1 cellular context compared by ENCODE assay signal in genomic region chr1:23800396-23801337, GRCh38.
TF ChIP-seq lines count a peak whose summit lies in the region.

Gene GALE (minus strand): TSS chr1:23800754. CDS start chr1:23799007, 1,747 bp downstream.

TF ChIP-seq in HepG2, 621 proteins besides CTCF, POLR2A, EP300 and RAD21 (continued from another document and continues in another):
- peak in 1 of 2 experiments; percentile 26; a peak in 2 of 4 replicates for TF ChIP-seq HMGXB4 (CRISPR knock-in tag; IDR thresholded peaks at IDR 0.05; ENCODE audit: borderline replicate concordance in 1 of 2, low read depth in 1 of 2)
- TF ChIP-seq ATF3 (CRISPR knock-in tag; IDR thresholded peaks at IDR 0.05): no peak
- TF ChIP-seq ZBTB42 (CRISPR knock-in tag; IDR thresholded peaks at IDR 0.05): no peak
- TF ChIP-seq CAMTA2 (CRISPR knock-in tag; IDR thresholded peaks at IDR 0.05; ENCODE audit: borderline replicate concordance): no peak
- no peak for TF ChIP-seq ZC3H4 (CRISPR knock-in tag; IDR thresholded peaks at IDR 0.05; ENCODE audit: borderline replicate concordance)
- TF ChIP-seq, protein P1, sequence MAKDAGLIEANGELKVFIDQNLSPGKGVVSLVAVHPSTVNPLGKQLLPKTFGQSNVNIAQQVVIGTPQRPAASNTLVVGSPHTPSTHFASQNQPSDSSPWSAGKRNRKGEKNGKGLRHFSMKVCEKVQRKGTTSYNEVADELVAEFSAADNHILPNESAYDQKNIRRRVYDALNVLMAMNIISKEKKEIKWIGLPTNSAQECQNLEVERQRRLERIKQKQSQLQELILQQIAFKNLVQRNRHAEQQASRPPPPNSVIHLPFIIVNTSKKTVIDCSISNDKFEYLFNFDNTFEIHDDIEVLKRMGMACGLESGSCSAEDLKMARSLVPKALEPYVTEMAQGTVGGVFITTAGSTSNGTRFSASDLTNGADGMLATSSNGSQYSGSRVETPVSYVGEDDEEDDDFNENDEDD (CRISPR knock-in tag; IDR thresholded peaks at IDR 0.05; ENCODE audit: borderline replicate concordance): peak; percentile 84
- TF ChIP-seq, protein P2, sequence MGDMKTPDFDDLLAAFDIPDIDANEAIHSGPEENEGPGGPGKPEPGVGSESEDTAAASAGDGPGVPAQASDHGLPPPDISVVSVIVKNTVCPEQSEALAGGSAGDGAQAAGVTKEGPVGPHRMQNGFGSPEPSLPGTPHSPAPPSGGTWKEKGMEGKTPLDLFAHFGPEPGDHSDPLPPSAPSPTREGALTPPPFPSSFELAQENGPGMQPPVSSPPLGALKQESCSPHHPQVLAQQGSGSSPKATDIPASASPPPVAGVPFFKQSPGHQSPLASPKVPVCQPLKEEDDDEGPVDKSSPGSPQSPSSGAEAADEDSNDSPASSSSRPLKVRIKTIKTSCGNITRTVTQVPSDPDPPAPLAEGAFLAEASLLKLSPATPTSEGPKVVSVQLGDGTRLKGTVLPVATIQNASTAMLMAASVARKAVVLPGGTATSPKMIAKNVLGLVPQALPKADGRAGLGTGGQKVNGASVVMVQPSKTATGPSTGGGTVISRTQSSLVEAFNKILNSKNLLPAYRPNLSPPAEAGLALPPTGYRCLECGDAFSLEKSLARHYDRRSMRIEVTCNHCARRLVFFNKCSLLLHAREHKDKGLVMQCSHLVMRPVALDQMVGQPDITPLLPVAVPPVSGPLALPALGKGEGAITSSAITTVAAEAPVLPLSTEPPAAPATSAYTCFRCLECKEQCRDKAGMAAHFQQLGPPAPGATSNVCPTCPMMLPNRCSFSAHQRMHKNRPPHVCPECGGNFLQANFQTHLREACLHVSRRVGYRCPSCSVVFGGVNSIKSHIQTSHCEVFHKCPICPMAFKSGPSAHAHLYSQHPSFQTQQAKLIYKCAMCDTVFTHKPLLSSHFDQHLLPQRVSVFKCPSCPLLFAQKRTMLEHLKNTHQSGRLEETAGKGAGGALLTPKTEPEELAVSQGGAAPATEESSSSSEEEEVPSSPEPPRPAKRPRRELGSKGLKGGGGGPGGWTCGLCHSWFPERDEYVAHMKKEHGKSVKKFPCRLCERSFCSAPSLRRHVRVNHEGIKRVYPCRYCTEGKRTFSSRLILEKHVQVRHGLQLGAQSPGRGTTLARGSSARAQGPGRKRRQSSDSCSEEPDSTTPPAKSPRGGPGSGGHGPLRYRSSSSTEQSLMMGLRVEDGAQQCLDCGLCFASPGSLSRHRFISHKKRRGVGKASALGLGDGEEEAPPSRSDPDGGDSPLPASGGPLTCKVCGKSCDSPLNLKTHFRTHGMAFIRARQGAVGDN (CRISPR knock-in tag; IDR thresholded peaks at IDR 0.05): peak; percentile 71
- TF ChIP-seq MYC (CRISPR knock-in tag; IDR thresholded peaks at IDR 0.05; ENCODE audit: borderline replicate concordance): peak; percentile 72
- no peak for TF ChIP-seq LRRFIP1 (CRISPR knock-in tag; conservative IDR thresholded peaks at IDR 0.05)
- TF ChIP-seq CHD4 (IDR thresholded peaks at IDR 0.05; ENCODE audit: borderline replicate concordance, low read length): no peak
- no peak for TF ChIP-seq IKZF4 (CRISPR knock-in tag; IDR thresholded peaks at IDR 0.05; ENCODE audit: borderline replicate concordance, low read depth, not compliant biosample characterization)
- TF ChIP-seq NFKBIZ (CRISPR knock-in tag; IDR thresholded peaks at IDR 0.05): no peak
- TF ChIP-seq KDM2A (CRISPR knock-in tag; IDR thresholded peaks at IDR 0.05; ENCODE audit: borderline replicate concordance, low read depth): peak; percentile 98
- no peak for TF ChIP-seq ZNF432 (CRISPR knock-in tag; IDR thresholded peaks at IDR 0.05; ENCODE audit: borderline replicate concordance)
- TF ChIP-seq ZNF292 (CRISPR knock-in tag; IDR thresholded peaks at IDR 0.05; ENCODE audit: borderline replicate concordance, low read depth): no peak
- no peak for TF ChIP-seq NR1H2 (CRISPR knock-in tag; IDR thresholded peaks at IDR 0.05; ENCODE audit: borderline replicate concordance, low read depth)
- TF ChIP-seq ZNF710 (CRISPR knock-in tag; IDR thresholded peaks at IDR 0.05; ENCODE audit: borderline replicate concordance): no peak
- TF ChIP-seq PRDM4 (CRISPR knock-in tag; IDR thresholded peaks at IDR 0.05; ENCODE audit: borderline replicate concordance): no peak
- TF ChIP-seq, protein P3, sequence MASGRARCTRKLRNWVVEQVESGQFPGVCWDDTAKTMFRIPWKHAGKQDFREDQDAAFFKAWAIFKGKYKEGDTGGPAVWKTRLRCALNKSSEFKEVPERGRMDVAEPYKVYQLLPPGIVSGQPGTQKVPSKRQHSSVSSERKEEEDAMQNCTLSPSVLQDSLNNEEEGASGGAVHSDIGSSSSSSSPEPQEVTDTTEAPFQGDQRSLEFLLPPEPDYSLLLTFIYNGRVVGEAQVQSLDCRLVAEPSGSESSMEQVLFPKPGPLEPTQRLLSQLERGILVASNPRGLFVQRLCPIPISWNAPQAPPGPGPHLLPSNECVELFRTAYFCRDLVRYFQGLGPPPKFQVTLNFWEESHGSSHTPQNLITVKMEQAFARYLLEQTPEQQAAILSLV (CRISPR knock-in tag; IDR thresholded peaks at IDR 0.05; ENCODE audit: borderline replicate concordance): peak; percentile 21; the same call in 1 of the 2 replicates
- TF ChIP-seq MEIS2 (CRISPR knock-in tag; IDR thresholded peaks at IDR 0.05): no peak; the same call in 1 of the 2 replicates
- no peak for TF ChIP-seq SRSF1 (optimal IDR thresholded peaks at IDR 0.05; ENCODE audit: low read depth, low read length)
- no peak for TF ChIP-seq TCF12 (IDR thresholded peaks at IDR 0.05)
- TF ChIP-seq TCF12 (CRISPR knock-in tag; IDR thresholded peaks at IDR 0.05): 0 out of 2 replicates have a peak, but pooled peaks have one; percentile 15
- peak; percentile 72; the same call in 1 of the 2 replicates for TF ChIP-seq ZNF333 (CRISPR knock-in tag; IDR thresholded peaks at IDR 0.05; ENCODE audit: borderline replicate concordance)
- TF ChIP-seq JUNB (CRISPR knock-in tag; IDR thresholded peaks at IDR 0.05; ENCODE audit: borderline replicate concordance): no peak
- TF ChIP-seq RCOR2 (CRISPR knock-in tag; IDR thresholded peaks at IDR 0.05): no peak
- TF ChIP-seq ZZZ3 (CRISPR knock-in tag; IDR thresholded peaks at IDR 0.05; ENCODE audit: borderline replicate concordance): no peak
- peak; percentile 7; the same call in 1 of the 2 replicates for TF ChIP-seq BRF2 (CRISPR knock-in tag; IDR thresholded peaks at IDR 0.05)
- no peak for TF ChIP-seq ISX (CRISPR knock-in tag; conservative IDR thresholded peaks at IDR 0.05)
- TF ChIP-seq MLXIP (CRISPR knock-in tag; IDR thresholded peaks at IDR 0.05; ENCODE audit: borderline replicate concordance): no peak
- TF ChIP-seq HMGA1 (CRISPR knock-in tag; conservative IDR thresholded peaks at IDR 0.05): no peak
- TF ChIP-seq ZNF724P (CRISPR knock-in tag; IDR thresholded peaks at IDR 0.05; ENCODE audit: borderline replicate concordance): peak; percentile 30; the same call in 1 of the 2 replicates
- no peak for TF ChIP-seq ZNF10 (CRISPR knock-in tag; IDR thresholded peaks at IDR 0.05; ENCODE audit: borderline replicate concordance, low read depth)
- TF ChIP-seq KAT2B (IDR thresholded peaks at IDR 0.05; ENCODE audit: borderline replicate concordance, low read depth, low read length): no peak
- no peak for TF ChIP-seq KDM3A (CRISPR knock-in tag; IDR thresholded peaks at IDR 0.05; ENCODE audit: low read depth)
- TF ChIP-seq BRD4 (CRISPR knock-in tag; IDR thresholded peaks at IDR 0.05): no peak
